1 cellular context compared by ENCODE assay signal in genomic region chr3:57659004-57659672, GRCh38.
TF ChIP-seq lines count a peak whose summit lies in the region.

No MANE protein-coding gene starts in this region.

TF ChIP-seq in WTC11, 78 proteins besides CTCF, POLR2A, EP300 and RAD21 (continued from another document):
- no peak for TF ChIP-seq ZNF281 (CRISPR knock-in tag; IDR thresholded peaks at IDR 0.05)
